15 cellular contexts compared by ENCODE assay signal in genomic region chr3:3817870-3818269, GRCh38.
"Had no signal": no experiment of that assay in that cellular context is flagged by ENCODE, and none has a peak within 500 bp of the region (broad histone marks: within the 10 kb centered on the region; RNA-seq: fewer than 3 reads in every experiment).

No MANE protein-coding gene starts in this region.

- H3K9me3 ChIP-seq: ascending aorta, sigmoid colon, thoracic aorta, vagina had no signal

- DNase-seq: activated CD4-positive, alpha-beta T cell treated with anti-CD3 and anti-CD28 coated beads for 4 hours; activated CD8-positive, alpha-beta memory T cell treated with anti-CD3 and anti-CD28 coated beads, Interleukin-2, amount 50 U/mL, for 48 hours; activated CD8-positive, alpha-beta T cell treated with anti-CD3 and anti-CD28 coated beads, Interleukin-2, amount 10 ng/mL, durations not matched to agents 7 days and 5 days; activated naive CD8-positive, alpha-beta T cell treated with anti-CD3 and anti-CD28 coated beads, Interleukin-2, amount 50 U/mL, for 24 hours; foreskin keratinocyte; immature natural killer cell; left cardiac atrium; nephron progenitor cell; sigmoid colon; stimulated activated CD4-positive, alpha-beta T cell treated with anti-CD3 and anti-CD28 coated beads, Interleukin-4, amount 100 ng/mL, for 24 hours; WERI-Rb-1 had no signal

- H3K4me1 ChIP-seq: ascending aorta, foreskin keratinocyte, sigmoid colon, vagina had no signal

- ATAC-seq: activated CD8-positive, alpha-beta T cell treated with anti-CD3 and anti-CD28 coated beads, Interleukin-2, amount 10 ng/mL, durations not matched to agents 7 days and 5 days; activated naive CD8-positive, alpha-beta T cell treated with anti-CD3 and anti-CD28 coated beads, Interleukin-2, amount 50 U/mL, for 24 hours; foreskin keratinocyte; left cardiac atrium had no signal

- H3K27me3 ChIP-seq: ascending aorta, cardiac muscle cell, foreskin keratinocyte, sigmoid colon, vagina had no signal

- H3K4me3 ChIP-seq: ascending aorta, cardiac muscle cell, sigmoid colon, thoracic aorta, vagina had no signal

- H3K27ac ChIP-seq: ascending aorta, cardiac muscle cell, foreskin keratinocyte, sigmoid colon, thoracic aorta, vagina, WERI-Rb-1 had no signal

- H3K36me3 ChIP-seq: ascending aorta, cardiac muscle cell, sigmoid colon, thoracic aorta, vagina, WERI-Rb-1 had no signal
